Comparison of ENCODE assay signal across 9 cellular contexts in genomic region chr6:30820196-30820595, GRCh38.
DNase-seq lines count a peak whose midpoint lies in the region; ATAC-seq, FAIRE-seq and TF ChIP-seq lines count a peak whose summit lies in the region.
"Had no signal": no experiment of that assay in that cellular context is flagged by ENCODE, and none has a peak within 500 bp of the region (broad histone marks: within the 10 kb centered on the region; RNA-seq: fewer than 3 reads in every experiment).

No MANE protein-coding gene starts in this region.

- TF ChIP-seq POLR2A in K562 (conservative IDR thresholded peaks at IDR 0.05): no peak

- ATAC-seq in natural killer cell treated with Interleukin-12 subunit alpha and Interleukin-12 subunit beta and Interleukin-15 and Interleukin-18, amount 100 ng/mL, for 72 hours: no peak
- ATAC-seq in natural killer cell (no peak), K562 (peak; percentile 40), left lobe of liver (peak; percentile 27), GM21723 (IDR thresholded peaks at IDR 0.05; ENCODE audit: unreplicated experiment) (no peak)

- no peak for TF ChIP-seq CTCF in natural killer cell (IDR thresholded peaks at IDR 0.05)
- peak in 1 of 3 experiments; percentile 29; a peak in 2 of 6 replicates for TF ChIP-seq CTCF in K562 (IDR thresholded peaks at IDR 0.05 in 2 of 3, conservative IDR thresholded peaks at IDR 0.05 in 1 of 3; ENCODE audit: insufficient read depth in 2 of 3, low read depth in 1 of 3, low read length in 3 of 3)
- TF ChIP-seq CTCF in WERI-Rb-1 (IDR thresholded peaks at IDR 0.05; ENCODE audit: low read depth, low read length): no peak

- no peaks in the 10 kb centered on the region for H3K27me3 Mint-ChIP-seq in natural killer cell treated with Interleukin-12 subunit alpha and Interleukin-12 subunit beta and Interleukin-15 and Interleukin-18, amount 100 ng/mL, for 72 hours
- H3K27me3 Mint-ChIP-seq in natural killer cell (ENCODE audit: low read depth in 2 of 2): peaks cover 0 to 11% of the 10 kb centered on the region in 2 donors

- no peak for DNase-seq in natural killer cell treated with Interleukin-12 subunit alpha and Interleukin-12 subunit beta and Interleukin-15 and Interleukin-18, amount 100 ng/mL, for 72 hours (ENCODE audit: low spot score)
- DNase-seq in natural killer cell (no peak), K562 (ENCODE audit: extremely low read depth in 1 of 4, low spot score in 3 of 4) (peak in 1 of 4 experiments; percentile 41), left lobe of liver (ENCODE audit: low spot score) (no peak), WERI-Rb-1 (no peak), NCI-H2171 treated with DMSO at 0.1 percent for 48 hours (lab: John Stamatoyannopoulos, UW) (no peak)
- DNase-seq in central memory CD4-positive, alpha-beta T cell: no peak
- DNase-seq: spleen had no signal

- H3K4me2 ChIP-seq in K562 (ENCODE audit: insufficient read depth, low read length): peak overlapping the region; percentile 8; the same call in 1 of the 2 replicates

- H3K4me1 ChIP-seq in K562 (replicated peaks in 1 of 2; ENCODE audit: control insufficient read depth in 2 of 2, insufficient read depth in 2 of 2, low read length in 2 of 2): peaks cover 10 to 32% of the 10 kb centered on the region in 2 experiments

- BruUV-seq in K562 (replicated peaks; lab: Mats Ljungman, UMichigan): no TSS peak

- no peak for FAIRE-seq in K562 (lab: Jason Lieb, UNC)

- H3K36me3 ChIP-seq in K562 (ENCODE audit: control insufficient read depth, insufficient read depth, low read length) (no peaks in the 10 kb centered on the region), WERI-Rb-1 (no peaks in the 10 kb centered on the region)
- H3K36me3 ChIP-seq: spleen had no signal

- H3K9me3 ChIP-seq in K562 (replicated peaks; ENCODE audit: control insufficient read depth, insufficient read depth, low read depth, low read length) (no peaks in the 10 kb centered on the region), WERI-Rb-1 (ENCODE audit: severe bottlenecking) (no peaks in the 10 kb centered on the region)
- H3K9me3 ChIP-seq: spleen had no signal

- H2AFZ ChIP-seq in K562 (ENCODE audit: low read depth, low read length): peak overlapping the region; percentile 75

- 75% methylated on average over 1 of the region's 1 CpG for WGBS in K562 (ENCODE audit: insufficient coverage, low coverage, missing lambda C conversion rate)

- H3K27ac ChIP-seq in K562 (ENCODE audit: extremely low read depth, low read depth, low read length) (0 out of 3 replicates have a peak overlapping the region, but pooled peaks have one; percentile 12), WERI-Rb-1 (no peak overlapping the region)

- H3K4me3 Mint-ChIP-seq in natural killer cell treated with Interleukin-12 subunit alpha and Interleukin-12 subunit beta and Interleukin-15 and Interleukin-18, amount 100 ng/mL, for 72 hours: peak overlapping the region; percentile 86
- H3K4me3 Mint-ChIP-seq in natural killer cell: no peak overlapping the region

- peaks cover 8% of the 10 kb centered on the region for H3K36me3 Mint-ChIP-seq in natural killer cell treated with Interleukin-12 subunit alpha and Interleukin-12 subunit beta and Interleukin-15 and Interleukin-18, amount 100 ng/mL, for 72 hours
- no peaks in the 10 kb centered on the region for H3K36me3 Mint-ChIP-seq in natural killer cell

- H3K27me3 ChIP-seq in K562 (ENCODE audit: control insufficient read depth in 2 of 2, insufficient read depth in 2 of 2, low read length in 2 of 2) (no peaks in the 10 kb centered on the region), WERI-Rb-1 (ENCODE audit: insufficient read depth, low read depth, severe bottlenecking) (no peaks in the 10 kb centered on the region)
- H3K27me3 ChIP-seq: spleen had no signal

- peak overlapping the region; percentile 87 to 92 for H3K27ac Mint-ChIP-seq in natural killer cell treated with Interleukin-12 subunit alpha and Interleukin-12 subunit beta and Interleukin-15 and Interleukin-18, amount 100 ng/mL, for 72 hours
- H3K27ac Mint-ChIP-seq in natural killer cell: no peak overlapping the region

- H3K79me2 ChIP-seq in K562 (ENCODE audit: control insufficient read depth, insufficient read depth, low read length): no peaks in the 10 kb centered on the region

- in situ Hi-C loops in K562 (cut with MboI): no loop called here

- H3K9me1 ChIP-seq in K562 (ENCODE audit: control insufficient read depth, insufficient read depth, low read length): peaks cover 3% of the 10 kb centered on the region

- H3K4me1 Mint-ChIP-seq in natural killer cell treated with Interleukin-12 subunit alpha and Interleukin-12 subunit beta and Interleukin-15 and Interleukin-18, amount 100 ng/mL, for 72 hours (ENCODE audit: low read depth in 2 of 2): peaks cover 51 to 60% of the 10 kb centered on the region in 2 donors
- H3K4me1 Mint-ChIP-seq in natural killer cell: peaks cover 4 to 23% of the 10 kb centered on the region in 2 donors

- POLR2A ChIA-PET in K562 (lab: Yijun Ruan, JAX): interaction anchor here (0.5 to 1.2 kb wide), 16 partner anchors 9 to 234 kb away, joined by 3 to 5 read pairs (median 3); no protein-coding TSS in a partner anchor

- H3K4me3 ChIP-seq in K562 (no peak overlapping the region), WERI-Rb-1 (ENCODE audit: low read depth, low read length) (no peak overlapping the region)
- H3K4me3 ChIP-seq: spleen had no signal

- no peak for TF ChIP-seq EP300 in K562 (IDR thresholded peaks at IDR 0.05; ENCODE audit: low read length)

- peak overlapping the region in 1 of 2 experiments; percentile 76; a peak in 1 of 4 replicates for H3K9ac ChIP-seq in K562 (ENCODE audit: insufficient read depth in 1 of 2, low read depth in 2 of 2, low read length in 2 of 2)

- intact Hi-C loops in natural killer cell (cut with micrococcal nuclease): no loop called here
- intact Hi-C loops in K562 (cut with micrococcal nuclease): loop anchor here (5.0 kb wide), 2 partner anchors 38 to 338 kb away; no protein-coding TSS in a partner anchor

- CTCF ChIA-PET in K562 (lab: Yijun Ruan, JAX; ENCODE audit: low intra/inter-chr PET ratio): no interaction called here

- peak; percentile 39 to 47 for TF ChIP-seq RAD21 in K562 (CRISPR knock-in tag; conservative IDR thresholded peaks at IDR 0.05 in 1 of 2, IDR thresholded peaks at IDR 0.05 in 1 of 2)

- no peaks in the 10 kb centered on the region for H4K20me1 ChIP-seq in K562 (replicated peaks; ENCODE audit: control insufficient read depth, insufficient read depth, low read length)

- H3K9me3 Mint-ChIP-seq in natural killer cell treated with Interleukin-12 subunit alpha and Interleukin-12 subunit beta and Interleukin-15 and Interleukin-18, amount 100 ng/mL, for 72 hours: no peaks in the 10 kb centered on the region
- H3K9me3 Mint-ChIP-seq in natural killer cell: no peaks in the 10 kb centered on the region

TF ChIP-seq in K562, 482 proteins besides CTCF, POLR2A, EP300 and RAD21 (continues in another document):
- TF ChIP-seq ZBTB26 (CRISPR knock-in tag; IDR thresholded peaks at IDR 0.05) (no peak), ZNF175 (CRISPR knock-in tag; IDR thresholded peaks at IDR 0.05; ENCODE audit: low read depth) (0 out of 2 replicates have a peak, but pooled peaks have one; percentile 51), RREB1 (CRISPR knock-in tag; IDR thresholded peaks at IDR 0.05) (peak; percentile 58; the same call in 1 of the 2 replicates), ELF4 (CRISPR knock-in tag; IDR thresholded peaks at IDR 0.05) (0 out of 2 replicates have a peak, but pooled peaks have one; percentile 14), MAFG (tag; conservative IDR thresholded peaks at IDR 0.05) (peak; percentile 29; the same call in 1 of the 2 replicates)

Comparison
In these comparisons a context has a peak if more than half of its experiments do, and no peak if none do; other contexts are left out.
1. H3K27ac Mint-ChIP-seq: peak in natural killer cell treated with Interleukin-12 subunit alpha and Interleukin-12 subunit beta and Interleukin-15 and Interleukin-18, amount 100 ng/mL, for 72 hours (2 of 2); none in natural killer cell (0 of 2).
2. ATAC-seq: peak in K562 (single experiment) and left lobe of liver (single experiment); none in natural killer cell treated with Interleukin-12 subunit alpha and Interleukin-12 subunit beta and Interleukin-15 and Interleukin-18, amount 100 ng/mL, for 72 hours (0 of 2), natural killer cell (0 of 3) and GM21723 (single experiment).